In genomic region chr4:187063251-187063650, GRCh38 we compare ENCODE assay signal across 34 cellular contexts.
"Had no signal": no experiment of that assay in that cellular context is flagged by ENCODE, and none has a peak within 500 bp of the region (broad histone marks: within the 10 kb centered on the region; RNA-seq: fewer than 3 reads in every experiment).

No MANE protein-coding gene starts in this region.

- H3K36me3 ChIP-seq: MG63 had no signal

- H3K27me3 ChIP-seq: MG63 had no signal

- H3K4me3 ChIP-seq: MG63 had no signal

- DNase-seq: Kasumi-1, MG63, MM.1S, MV-4-11, NCI-H1048, NCI-H1092, NCI-H1092 treated with DMSO at 0.1 percent for 48 hours, NCI-H1105, NCI-H1105 treated with DMSO at 0.1 percent for 48 hours, NCI-H1417, NCI-H1417 treated with DMSO at 0.1 percent for 48 hours, NCI-H1436, NCI-H1436 treated with DMSO at 0.1 percent for 48 hours, NCI-H146, NCI-H1694, NCI-H1694 treated with DMSO at 0.1 percent for 48 hours, NCI-H187, NCI-H187 treated with DMSO at 0.1 percent for 48 hours, NCI-H1930, NCI-H2029, NCI-H2029 treated with DMSO at 0.1 percent for 48 hours, NCI-H2081, NCI-H2081 treated with DMSO at 0.1 percent for 48 hours, NCI-H2107, NCI-H2171, NCI-H2171 treated with DMSO at 0.1 percent for 48 hours, NCI-H2227 treated with DMSO at 0.1 percent for 48 hours, NCI-H226, NCI-H345, NCI-H446, NCI-H446 treated with DMSO at 0.1 percent for 48 hours, NCI-H510A, NCI-H524, NCI-H524 treated with DMSO at 0.1 percent for 48 hours had no signal

- H3K9me3 ChIP-seq: MG63 had no signal
